In genomic region chr18:34583895-34584294, GRCh38 we compare ENCODE assay signal across 21 cellular contexts.
"Had no signal": no experiment of that assay in that cellular context is flagged by ENCODE, and none has a peak within 500 bp of the region (broad histone marks: within the 10 kb centered on the region; RNA-seq: fewer than 3 reads in every experiment).

No MANE protein-coding gene starts in this region.

- H3K4me1 ChIP-seq: SJSA1 had no signal

- H3K27me3 ChIP-seq: MG63 had no signal

- H3K36me3 ChIP-seq: MG63, SJSA1 had no signal

- H3K27ac ChIP-seq: SJSA1, SK-N-MC had no signal

- H3K9me3 ChIP-seq: MG63, SJSA1 had no signal

- DNase-seq: Karpas-422, KBM-7, MG63, NCI-H1092, NCI-H1417, NCI-H146, NCI-H1694 treated with DMSO at 0.1 percent for 48 hours, NCI-H1930, NCI-H2081, NCI-H2107, NCI-H226, NCI-H446, NCI-H510A, NCI-H524 treated with DMSO at 0.1 percent for 48 hours, NCI-H69, NCI-H774, Right ventricle myocardium superior, RPMI8226, SIG-M5 had no signal

- H3K4me3 ChIP-seq: MG63, SJSA1, SK-N-MC had no signal
